In genomic region chr9:97982719-97983523, GRCh38 we compare ENCODE assay signal across 2 cellular contexts.
TF ChIP-seq lines count a peak whose summit lies in the region.

TSS of gene ANP32B (plus strand) at chr9:97983341. CDS start at chr9:97983556, 215 bp downstream.

TF ChIP-seq in HCT116, 20 proteins besides CTCF, POLR2A, EP300 and RAD21 (continued from another document):
- TF ChIP-seq, protein P1, sequence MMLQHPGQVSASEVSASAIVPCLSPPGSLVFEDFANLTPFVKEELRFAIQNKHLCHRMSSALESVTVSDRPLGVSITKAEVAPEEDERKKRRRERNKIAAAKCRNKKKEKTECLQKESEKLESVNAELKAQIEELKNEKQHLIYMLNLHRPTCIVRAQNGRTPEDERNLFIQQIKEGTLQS (IDR thresholded peaks at IDR 0.05): no peak
- no peak for TF ChIP-seq SRF (IDR thresholded peaks at IDR 0.05; ENCODE audit: low read depth)
TF ChIP-seq in HCT116: peak in this region for 8.

TF ChIP-seq in SK-N-SH, 30 proteins besides CTCF, POLR2A, EP300 and RAD21 (continued from another document):
- TF ChIP-seq SIN3A (IDR thresholded peaks at IDR 0.05; ENCODE audit: borderline replicate concordance, low read depth, low read length) (peak; percentile 81; the same call in 1 of the 2 replicates), NFIC (IDR thresholded peaks at IDR 0.05; ENCODE audit: borderline replicate concordance) (no peak; the same call in 1 of the 2 replicates), GATA2 (CRISPR knock-in tag; IDR thresholded peaks at IDR 0.05) (no peak), TCF12 (IDR thresholded peaks at IDR 0.05) (0 out of 2 replicates have a peak, but pooled peaks have one; percentile 6), RXRA (IDR thresholded peaks at IDR 0.05; ENCODE audit: borderline replicate concordance, low read depth) (no peak), ELF1 (IDR thresholded peaks at IDR 0.05) (peak; percentile 29; the same call in 1 of the 2 replicates), FOXJ3 (CRISPR knock-in tag; IDR thresholded peaks at IDR 0.05) (no peak), MEF2A (IDR thresholded peaks at IDR 0.05; ENCODE audit: borderline replicate concordance, low read depth) (no peak), FOSL2 (IDR thresholded peaks at IDR 0.05; ENCODE audit: borderline replicate concordance, low read depth) (no peak), FOXM1 (IDR thresholded peaks at IDR 0.05; ENCODE audit: low read depth) (no peak), MXI1 (IDR thresholded peaks at IDR 0.05; ENCODE audit: low read depth, low read length) (peak; percentile 34; the same call in 1 of the 2 replicates), GABPA (IDR thresholded peaks at IDR 0.05; ENCODE audit: low read depth) (peak; percentile 46), REST (IDR thresholded peaks at IDR 0.05; ENCODE audit: low read depth, low read length) (0 out of 2 replicates have a peak, but pooled peaks have one; percentile 19), TAF1 (IDR thresholded peaks at IDR 0.05; ENCODE audit: borderline replicate concordance, low read depth, low read length) (peak; percentile 74), RCOR1 (IDR thresholded peaks at IDR 0.05; ENCODE audit: low read length) (no peak; the same call in 1 of the 2 replicates), EZH2phosphoT487 (IDR thresholded peaks at IDR 0.05; ENCODE audit: borderline replicate concordance, low read depth) (no peak), CHD2 (IDR thresholded peaks at IDR 0.05; ENCODE audit: low read length, partially characterized antibody) (no peak), SMC3 (IDR thresholded peaks at IDR 0.05; ENCODE audit: low read depth, low read length) (no peak)
- TF ChIP-seq, protein P2, sequence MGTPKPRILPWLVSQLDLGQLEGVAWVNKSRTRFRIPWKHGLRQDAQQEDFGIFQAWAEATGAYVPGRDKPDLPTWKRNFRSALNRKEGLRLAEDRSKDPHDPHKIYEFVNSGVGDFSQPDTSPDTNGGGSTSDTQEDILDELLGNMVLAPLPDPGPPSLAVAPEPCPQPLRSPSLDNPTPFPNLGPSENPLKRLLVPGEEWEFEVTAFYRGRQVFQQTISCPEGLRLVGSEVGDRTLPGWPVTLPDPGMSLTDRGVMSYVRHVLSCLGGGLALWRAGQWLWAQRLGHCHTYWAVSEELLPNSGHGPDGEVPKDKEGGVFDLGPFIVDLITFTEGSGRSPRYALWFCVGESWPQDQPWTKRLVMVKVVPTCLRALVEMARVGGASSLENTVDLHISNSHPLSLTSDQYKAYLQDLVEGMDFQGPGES (IDR thresholded peaks at IDR 0.05; ENCODE audit: low read depth, low read length): no peak
- TF ChIP-seq, protein P3, sequence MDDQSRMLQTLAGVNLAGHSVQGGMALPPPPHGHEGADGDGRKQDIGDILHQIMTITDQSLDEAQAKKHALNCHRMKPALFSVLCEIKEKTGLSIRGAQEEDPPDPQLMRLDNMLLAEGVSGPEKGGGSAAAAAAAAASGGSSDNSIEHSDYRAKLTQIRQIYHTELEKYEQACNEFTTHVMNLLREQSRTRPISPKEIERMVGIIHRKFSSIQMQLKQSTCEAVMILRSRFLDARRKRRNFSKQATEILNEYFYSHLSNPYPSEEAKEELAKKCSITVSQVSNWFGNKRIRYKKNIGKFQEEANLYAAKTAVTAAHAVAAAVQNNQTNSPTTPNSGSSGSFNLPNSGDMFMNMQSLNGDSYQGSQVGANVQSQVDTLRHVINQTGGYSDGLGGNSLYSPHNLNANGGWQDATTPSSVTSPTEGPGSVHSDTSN (IDR thresholded peaks at IDR 0.05): 0 out of 2 replicates have a peak, but pooled peaks have one; percentile 7
- TF ChIP-seq, protein P4, sequence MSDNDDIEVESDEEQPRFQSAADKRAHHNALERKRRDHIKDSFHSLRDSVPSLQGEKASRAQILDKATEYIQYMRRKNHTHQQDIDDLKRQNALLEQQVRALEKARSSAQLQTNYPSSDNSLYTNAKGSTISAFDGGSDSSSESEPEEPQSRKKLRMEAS (IDR thresholded peaks at IDR 0.05; ENCODE audit: low read depth): peak; percentile 99
- TF ChIP-seq, protein P5, sequence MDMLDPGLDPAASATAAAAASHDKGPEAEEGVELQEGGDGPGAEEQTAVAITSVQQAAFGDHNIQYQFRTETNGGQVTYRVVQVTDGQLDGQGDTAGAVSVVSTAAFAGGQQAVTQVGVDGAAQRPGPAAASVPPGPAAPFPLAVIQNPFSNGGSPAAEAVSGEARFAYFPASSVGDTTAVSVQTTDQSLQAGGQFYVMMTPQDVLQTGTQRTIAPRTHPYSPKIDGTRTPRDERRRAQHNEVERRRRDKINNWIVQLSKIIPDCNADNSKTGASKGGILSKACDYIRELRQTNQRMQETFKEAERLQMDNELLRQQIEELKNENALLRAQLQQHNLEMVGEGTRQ (IDR thresholded peaks at IDR 0.05; ENCODE audit: borderline replicate concordance, low read depth, low read length): no peak
